11 cellular contexts compared by ENCODE assay signal in genomic region chrX:131985526-131986049, GRCh38. TPM values are rescaled to one million over a fixed set of nuclear protein-coding genes. Genes with fewer than 3 reads are reported as not detected.
DNase-seq lines count a peak whose midpoint lies in the region; ATAC-seq lines count a peak whose summit lies in the region.
"Had no signal": no experiment of that assay in that cellular context is flagged by ENCODE, and none has a peak within 500 bp of the region (broad histone marks: within the 10 kb centered on the region; RNA-seq: fewer than 3 reads in every experiment).

No MANE protein-coding gene starts in this region.

- peaks cover 1% of the 10 kb centered on the region for H3K9me3 Mint-ChIP-seq in activated naive CD8-positive, alpha-beta T cell treated with anti-CD3 and anti-CD28 coated beads for 36 hours
- H3K9me3 Mint-ChIP-seq in naive thymus-derived CD4-positive, alpha-beta T cell = peaks cover 0 to 2% (median 0%) of the 10 kb centered on the region in 11 donors

- no peaks in the 10 kb centered on the region for H3K36me3 ChIP-seq in naive thymus-derived CD4-positive, alpha-beta T cell (ENCODE audit: control insufficient read depth in 2 of 3, insufficient read depth in 3 of 3, low read length in 3 of 3)
- H3K36me3 ChIP-seq: stomach had no signal

- peak; percentile 20 for ATAC-seq in naive thymus-derived CD4-positive, alpha-beta T cell

- H3K4me1 Mint-ChIP-seq in activated naive CD8-positive, alpha-beta T cell treated with anti-CD3 and anti-CD28 coated beads for 36 hours = peaks cover 45% of the 10 kb centered on the region
- H3K4me1 Mint-ChIP-seq in naive thymus-derived CD4-positive, alpha-beta T cell = peaks cover 35 to 91% (median 74%) of the 10 kb centered on the region in 7 donors

- no peak overlapping the region for H3K4me3 ChIP-seq in naive thymus-derived CD4-positive, alpha-beta T cell (ENCODE audit: low read length)
- H3K4me3 ChIP-seq: stomach had no signal

- intact Hi-C loops in naive thymus-derived CD4-positive, alpha-beta T cell (cut with micrococcal nuclease) = loop anchor here in 1 of 2 donors (2.0 to 5.0 kb wide), 3 partner anchors 15 to 88 kb away; no protein-coding TSS in a partner anchor

- no peaks in the 10 kb centered on the region for H3K9me3 ChIP-seq in naive thymus-derived CD4-positive, alpha-beta T cell (ENCODE audit: control insufficient read depth in 2 of 3, low read length in 3 of 3)
- H3K9me3 ChIP-seq: stomach had no signal

- peak overlapping the region; percentile 29 for H3K4me3 Mint-ChIP-seq in activated naive CD8-positive, alpha-beta T cell treated with anti-CD3 and anti-CD28 coated beads for 36 hours
- H3K4me3 Mint-ChIP-seq in naive thymus-derived CD4-positive, alpha-beta T cell = peak overlapping the region in 8 of 10 donors; percentile 46 to 70 (median 58)

- H3K4me1 ChIP-seq in naive thymus-derived CD4-positive, alpha-beta T cell (ENCODE audit: control insufficient read depth in 2 of 2, insufficient read depth in 2 of 2, low read length in 2 of 2) = peaks cover 33 to 58% of the 10 kb centered on the region in 2 donors
- H3K4me1 ChIP-seq: stomach had no signal

- H3K27ac Mint-ChIP-seq in activated naive CD8-positive, alpha-beta T cell treated with anti-CD3 and anti-CD28 coated beads for 36 hours = peak overlapping the region; percentile 88
- H3K27ac Mint-ChIP-seq in naive thymus-derived CD4-positive, alpha-beta T cell = peak overlapping the region; percentile 82 to 100 (median 90)

- DNase-seq in SIG-M5 treated with dmso at 0.1 percent for 504 hours (lab: John Stamatoyannopoulos, UW; ENCODE audit: unreplicated experiment) (peak; percentile 34), SIG-M5 (lab: John Stamatoyannopoulos, UW) (no peak), HuH-7 (ENCODE audit: low spot score) (peak; percentile 8), GDM1 (lab: John Stamatoyannopoulos, UW) (no peak), SHP77 treated with DMSO at 0.1 percent for 48 hours (lab: John Stamatoyannopoulos, UW) (no peak), NCI-H345 (lab: John Stamatoyannopoulos, UW) (no peak)
- no peak for DNase-seq in activated naive CD8-positive, alpha-beta T cell treated with anti-CD3 and anti-CD28 coated beads for 36 hours
- peak in 7 of 9 donors; percentile 7 to 33 (median 20) for DNase-seq in naive thymus-derived CD4-positive, alpha-beta T cell
- DNase-seq: activated T-cell treated with anti-CD3 and anti-CD28 coated beads for 4 hours, NCI-H2029 treated with DMSO at 0.1 percent for 48 hours, stomach had no signal

- H3K27me3 Mint-ChIP-seq in activated naive CD8-positive, alpha-beta T cell treated with anti-CD3 and anti-CD28 coated beads for 36 hours = no peaks in the 10 kb centered on the region
- H3K27me3 Mint-ChIP-seq in naive thymus-derived CD4-positive, alpha-beta T cell = peaks cover 0 to 2% (median 0%) of the 10 kb centered on the region in 5 donors

- POLR2A ChIA-PET in naive thymus-derived CD4-positive, alpha-beta T cell (lab: Charles Lee) = interaction anchor here (1.0 to 2.6 kb wide), 3 partner anchors 16 to 39 kb away, joined by 4 to 12 read pairs (median 4); partner anchors contain the start of gene STK26

- peak overlapping the region; percentile 57 for H3K27ac ChIP-seq in naive thymus-derived CD4-positive, alpha-beta T cell (ENCODE audit: low read depth, low read length)
- H3K27ac ChIP-seq: stomach had no signal

- CTCF ChIA-PET in naive thymus-derived CD4-positive, alpha-beta T cell (lab: Charles Lee) = interaction anchor here (1.0 to 2.0 kb wide), 4 partner anchors 36 to 233 kb away, joined by 3 to 4 read pairs (median 3); partner anchors contain the start of gene RAP2C

- H3K36me3 Mint-ChIP-seq in activated naive CD8-positive, alpha-beta T cell treated with anti-CD3 and anti-CD28 coated beads for 36 hours = peaks cover 6% of the 10 kb centered on the region
- H3K36me3 Mint-ChIP-seq in naive thymus-derived CD4-positive, alpha-beta T cell = peaks cover 0 to 6% (median 0%) of the 10 kb centered on the region in 5 donors

- no peaks in the 10 kb centered on the region for H3K27me3 ChIP-seq in naive thymus-derived CD4-positive, alpha-beta T cell (ENCODE audit: control insufficient read depth in 2 of 2, insufficient read depth in 2 of 2, low read length in 2 of 2)

RNA-seq across cellular contexts. Expression of gene STK26, which starts 37.5 kb away (rescaled TPM):
- 10 to 100 TPM; 76.4 TPM for total RNA-seq in activated naive CD8-positive, alpha-beta T cell treated with anti-CD3 and anti-CD28 coated beads for 36 hours
- total RNA-seq in naive thymus-derived CD4-positive, alpha-beta T cell = 10 to 100 TPM; 29.7 to 50.1 (median 45.1) TPM
- 10 to 100 TPM; 54.1 to 60.7 TPM for polyA plus RNA-seq in naive thymus-derived CD4-positive, alpha-beta T cell

Comparison
In these comparisons a context has a peak if more than half of its experiments do, and no peak if none do; other contexts are left out.
1. DNase-seq: peak in SIG-M5 treated with dmso at 0.1 percent for 504 hours (single experiment), HuH-7 (single experiment) and naive thymus-derived CD4-positive, alpha-beta T cell (7 of 9); none in SIG-M5 (single experiment), activated naive CD8-positive, alpha-beta T cell treated with anti-CD3 and anti-CD28 coated beads for 36 hours (single experiment), GDM1 (single experiment), SHP77 treated with DMSO at 0.1 percent for 48 hours (single experiment) and NCI-H345 (single experiment).